Comparison of ENCODE assay signal across 8 cellular contexts in genomic region chr1:84506729-84507453, GRCh38. TPM values are rescaled to one million over a fixed set of nuclear protein-coding genes. Genes with fewer than 3 reads are reported as not detected.
DNase-seq lines count a peak whose midpoint lies in the region; ATAC-seq, FAIRE-seq and TF ChIP-seq lines count a peak whose summit lies in the region.

No MANE protein-coding gene starts in this region.

- peaks cover 49% of the 10 kb centered on the region for H3K79me2 ChIP-seq in GM12878 (ENCODE audit: control insufficient read depth, insufficient read depth, low read length)

- in situ Hi-C loops in GM12878 (cut with MboI), result no loop called here

- TF ChIP-seq RAD21 in GM12878 (IDR thresholded peaks at IDR 0.05; ENCODE audit: insufficient read depth, low read depth, low read length), result no peak

- no peak for TF ChIP-seq POLR2A in GM12878 (IDR thresholded peaks at IDR 0.05; ENCODE audit: low read depth, low read length)

- CTCF ChIA-PET in AG04450 (lab: Charles Lee) (interaction anchor here (0.8 to 3.2 kb wide), 7 partner anchors 64 to 366 kb away, joined by 3 to 16 read pairs (median 4); no protein-coding TSS in a partner anchor), GM12878 (lab: Yijun Ruan, JAX) (interaction anchor here (1.0 to 4.8 kb wide), 5 partner anchors 19 to 438 kb away, joined by 3 to 43 read pairs (median 4); partner anchors contain the start of genes CTBS and RPF1)

- no peaks in the 10 kb centered on the region for H3K27me3 ChIP-seq in AG04450 (ENCODE audit: control insufficient read depth, insufficient read depth, low read length)
- no peaks in the 10 kb centered on the region for H3K27me3 ChIP-seq in GM12878 (replicated peaks in 1 of 2; ENCODE audit: control insufficient read depth in 2 of 2, insufficient read depth in 2 of 2, low read length in 1 of 2)

- FAIRE-seq in HTR-8/SVneo (lab: Jason Lieb, UNC), result no peak
- FAIRE-seq in GM12878 (lab: Jason Lieb, UNC), result no peak

- BruUV-seq in GM12878 (replicated peaks; lab: Mats Ljungman, UMichigan), result TSS peak; percentile 73

- TF ChIP-seq CTCF in AG04450 (IDR thresholded peaks at IDR 0.05; ENCODE audit: low read depth, low read length) (no peak), GM12878 (IDR thresholded peaks at IDR 0.05 in 2 of 3, conservative IDR thresholded peaks at IDR 0.05 in 1 of 3; ENCODE audit: control insufficient read depth in 2 of 3, extremely low read depth in 1 of 3, insufficient read depth in 1 of 3, low read depth in 3 of 3, low read length in 3 of 3) (no peak)

- H3K4me1 ChIP-seq in GM12878 (ENCODE audit: control insufficient read depth, insufficient read depth, low read length), result no peaks in the 10 kb centered on the region

- POLR2A ChIA-PET in AG04450 (lab: Yijun Ruan, JAX), result interaction anchor here (0.6 to 2.6 kb wide), 9 partner anchors 15 to 429 kb away, joined by 3 to 35 read pairs (median 4); partner anchors contain the start of gene CTBS
- POLR2A ChIA-PET in GM12878 (lab: Charles Lee), result interaction anchor here (1.0 to 4.7 kb wide), 8 partner anchors 12 to 567 kb away, joined by 3 to 60 read pairs (median 4); partner anchors contain the start of genes CTBS and RPF1

- no peak for DNase-seq in AG04450 (ENCODE audit: low read depth, low spot score)
- peak; percentile 3 for DNase-seq in HTR-8/SVneo (ENCODE audit: insufficient read length, low spot score)
- DNase-seq in GM12878 (ENCODE audit: low read depth, low spot score), result no peak
- peak; percentile 19 to 46 for DNase-seq in lung microvascular endothelial cell (ENCODE audit: low read depth in 2 of 2)
- DNase-seq in effector CD4-positive, alpha-beta T cell, result no peak
- DNase-seq in posterior vena cava (ENCODE audit: low spot score), result no peak
- no peak for DNase-seq in Ammon's horn (ENCODE audit: low spot score)

- H3K27ac ChIP-seq in AG04450 (ENCODE audit: low read depth, low read length) (peak overlapping the region; percentile 97), GM12878 (ENCODE audit: control insufficient read depth, insufficient read depth) (peak overlapping the region; percentile 91)

- H3K4me3 ChIP-seq in AG04450 (ENCODE audit: low read depth, low read length) (peak overlapping the region; percentile 76), GM12878 (peak overlapping the region; percentile 85)

- RAD21 ChIA-PET in GM12878 (lab: Charles Lee; ENCODE audit: unreplicated experiment), result interaction anchor here (0.7 to 2.4 kb wide), 5 partner anchors 8 to 113 kb away, joined by 3 to 26 read pairs (median 3); partner anchors contain the start of gene CTBS

- H3K36me3 ChIP-seq in GM12878 (ENCODE audit: control insufficient read depth in 2 of 2, insufficient read depth in 2 of 2, low read length in 1 of 2), result peaks cover 0 to 2% of the 10 kb centered on the region in 2 experiments; a peak in 1 of 4 replicates

- H4K20me1 ChIP-seq in GM12878 (ENCODE audit: control insufficient read depth, insufficient read depth), result no peaks in the 10 kb centered on the region

- 7% methylated on average over 25 of the region's 26 CpGs for WGBS in GM12878 (ENCODE audit: insufficient coverage, insufficient replicate concordance, low lambda C conversion rate, missing lambda C conversion rate)

- SMC1A ChIA-PET in GM12878 (lab: Charles Lee; ENCODE audit: uncharacterized antibody, unreplicated experiment), result interaction anchor here (1.2 to 4.8 kb wide), 4 partner anchors 26 to 181 kb away, joined by 5 to 61 read pairs (median 12); partner anchors contain the start of genes CTBS and RPF1

- TF ChIP-seq EP300 in GM12878 (IDR thresholded peaks at IDR 0.05; ENCODE audit: borderline replicate concordance in 1 of 2, control insufficient read depth in 1 of 2, low read depth in 2 of 2, low read length in 2 of 2), result no peak

- peak overlapping the region; percentile 85 for H2AFZ ChIP-seq in GM12878 (ENCODE audit: control insufficient read depth, low read depth, low read length)

- peak overlapping the region; percentile 86 for H3K9ac ChIP-seq in GM12878 (ENCODE audit: control insufficient read depth, insufficient read depth, low read length)

- intact Hi-C loops in GM12878 (cut with micrococcal nuclease; ENCODE audit: unreplicated experiment), result loop anchor here (1.0 to 2.0 kb wide), 3 partner anchors 28 to 114 kb away; partner anchors contain the start of gene RPF1
- intact Hi-C loops in posterior vena cava (cut with DNase I), result loop anchor here in 1 of 2 donors (10.0 kb wide), 1 partner anchor 68 kb away; the partner anchor contains the start of gene CTBS

- no peak for ATAC-seq in GM12878
- ATAC-seq in GM21825 (IDR thresholded peaks at IDR 0.05; ENCODE audit: unreplicated experiment), result no peak

- H3K4me2 ChIP-seq in GM12878 (ENCODE audit: control insufficient read depth, insufficient read depth), result peak overlapping the region; percentile 78

- H3K9me3 ChIP-seq in AG04450 (ENCODE audit: control insufficient read depth, insufficient read depth, low read length) (peaks cover 4% of the 10 kb centered on the region), GM12878 (replicated peaks; ENCODE audit: control insufficient read depth, insufficient read depth, low read length) (peaks cover 2% of the 10 kb centered on the region; the same call in 1 of the 3 replicates)

TF ChIP-seq in GM12878, 131 proteins besides CTCF, POLR2A, EP300 and RAD21 (continues in another document):
- TF ChIP-seq BHLHE40 (IDR thresholded peaks at IDR 0.05; ENCODE audit: borderline replicate concordance in 1 of 2, low read depth in 2 of 2, low read length in 1 of 2), result no peak
- TF ChIP-seq CHD4 (IDR thresholded peaks at IDR 0.05), result no peak

RNA-seq across cellular contexts. Expression of gene GNG5, which starts 0.5 kb away (rescaled TPM):
- polyA plus RNA-seq in AG04450 (2011; rRNA removed), result 124 and 136 TPM in 2 replicates
- 37.5 and 38.4 TPM in 2 replicates for polyA minus RNA-seq in AG04450 (2011; rRNA and poly(A)+ RNA removed)
- 2.3 and 4.5 TPM in 2 replicates for total RNA-seq in GM12878 (2013; cell fraction: nucleolus; rRNA removed)
- total RNA-seq in GM12878 (2014; rRNA removed), result 54.7 and 69.8 TPM in 2 replicates
- 110 and 122 TPM in 2 replicates for total RNA-seq in GM12878 (2014; rRNA removed; fragmentation: Illumina TruSeq; extraction: Trizol)
- total RNA-seq in GM12878 (2021), result 144 and 149 TPM in 2 replicates
- polyA plus RNA-seq in GM12878 (2011; ENCODE audit: low read depth), result 220 TPM
- 115 and 143 TPM in 2 replicates for polyA plus RNA-seq in GM12878 (2011; rRNA removed)
- polyA plus RNA-seq in GM12878 (2011; cell fraction: cytosol; rRNA removed), result 99.9 and 101 TPM in 2 replicates
- polyA plus RNA-seq in GM12878 (2011; cell fraction: nucleus; rRNA removed), result 73.9 and 117 TPM in 2 replicates
- polyA plus RNA-seq in GM12878 (2012), result 221 and 235 TPM in 2 replicates
- polyA plus RNA-seq in GM12878 (2014; fragmentation: Illumina TruSeq; extraction: Trizol), result 194 and 226 TPM in 2 replicates
- polyA plus RNA-seq in GM12878 (2014; fragmentation: Nextera tagmentation; extraction: Ambion mirVana), result 100 to 1,000 TPM; 296 to 323 TPM
- polyA plus RNA-seq in GM12878 (2014; rRNA removed), result 180 and 219 TPM in 2 replicates
- polyA plus RNA-seq in GM12878 (2016; fragmentation: Nextera tagmentation; extraction: Ambion mirVana), result 100 to 1,000 TPM; 609 to 613 TPM
- 19.9 and 23.1 TPM in 2 replicates for polyA minus RNA-seq in GM12878 (2011; rRNA and poly(A)+ RNA removed)
- polyA minus RNA-seq in GM12878 (2011; cell fraction: cytosol; rRNA and poly(A)+ RNA removed), result 31.7 and 38.9 TPM in 2 replicates
- 11.3 and 12.0 TPM in 2 replicates for polyA minus RNA-seq in GM12878 (2011; cell fraction: nucleus; rRNA and poly(A)+ RNA removed)
- total RNA-seq in lung microvascular endothelial cell, result 11.1 and 17.7 TPM in 2 replicates
- total RNA-seq in posterior vena cava, result 10 to 100 TPM; 66.1 to 67.7 TPM

RNA-seq across cellular contexts. Expression of gene SPATA1, which starts 0.7 kb away (rescaled TPM):
- polyA plus RNA-seq in AG04450 (2011; rRNA removed) (0.81 and 0.99 TPM in 2 replicates), GM12878 (2011; rRNA removed) (2.2 and 2.6 TPM in 2 replicates), GM12878 (2014; fragmentation: Illumina TruSeq; extraction: Trizol) (0.96 and 1.9 TPM in 2 replicates), GM12878 (2014; fragmentation: Nextera tagmentation; extraction: Ambion mirVana) (1 to 10 TPM in 1 of 2 experiments, under 1 TPM in 1; 0.74 to 1.5 TPM), GM12878 (2014; rRNA removed) (1.8 and 2.7 TPM in 2 replicates), GM12878 (2016; fragmentation: Nextera tagmentation; extraction: Ambion mirVana) (1 to 10 TPM; 1.4 to 2.4 TPM)
- 1.4 TPM in 1 of 2 replicates, not detected in the other for polyA minus RNA-seq in AG04450 (2011; rRNA and poly(A)+ RNA removed)
- total RNA-seq in GM12878 (2013; cell fraction: nucleolus; rRNA removed), result 5.7 and 7.5 TPM in 2 replicates
- total RNA-seq in GM12878 (2014; rRNA removed) (1.9 and 2.8 TPM in 2 replicates), GM12878 (2014; rRNA removed; fragmentation: Illumina TruSeq; extraction: Trizol) (2.1 TPM in 2 replicates), GM12878 (2021) (2.2 and 2.4 TPM in 2 replicates), lung microvascular endothelial cell (0.22 and 0.99 TPM in 2 replicates), posterior vena cava (1 to 10 TPM; 1.0 to 2.6 TPM)
- not detected for polyA plus RNA-seq in GM12878 (2011; ENCODE audit: low read depth)
- 1.0 and 1.5 TPM in 2 replicates for polyA plus RNA-seq in GM12878 (2011; cell fraction: cytosol; rRNA removed)
- polyA plus RNA-seq in GM12878 (2011; cell fraction: nucleus; rRNA removed), result 1.7 TPM in 2 replicates
- 2.0 and 3.5 TPM in 2 replicates for polyA plus RNA-seq in GM12878 (2012)
- 0.67 and 2.0 TPM in 2 replicates for polyA minus RNA-seq in GM12878 (2011; rRNA and poly(A)+ RNA removed)
- not detected in 2 replicates for polyA minus RNA-seq in GM12878 (2011; cell fraction: cytosol; rRNA and poly(A)+ RNA removed)
- polyA minus RNA-seq in GM12878 (2011; cell fraction: nucleus; rRNA and poly(A)+ RNA removed), result 2.3 and 5.3 TPM in 2 replicates

RNA-seq across cellular contexts. Expression of gene RPF1, which starts 27.8 kb away (rescaled TPM):
- polyA plus RNA-seq in AG04450 (2011; rRNA removed) (36.4 and 46.5 TPM in 2 replicates), GM12878 (2011; rRNA removed) (48.4 and 66.7 TPM in 2 replicates), GM12878 (2014; fragmentation: Illumina TruSeq; extraction: Trizol) (97.5 and 98.3 TPM in 2 replicates), GM12878 (2014; fragmentation: Nextera tagmentation; extraction: Ambion mirVana) (10 to 100 TPM; 45.0 to 45.5 TPM), GM12878 (2014; rRNA removed) (61.8 and 72.8 TPM in 2 replicates), GM12878 (2016; fragmentation: Nextera tagmentation; extraction: Ambion mirVana) (10 to 100 TPM; 54.6 to 57.7 TPM)
- polyA minus RNA-seq in AG04450 (2011; rRNA and poly(A)+ RNA removed), result 6.4 and 12.7 TPM in 2 replicates
- total RNA-seq in GM12878 (2013; cell fraction: nucleolus; rRNA removed), result 18.0 and 19.0 TPM in 2 replicates
- total RNA-seq in GM12878 (2014; rRNA removed) (59.8 and 60.1 TPM in 2 replicates), GM12878 (2014; rRNA removed; fragmentation: Illumina TruSeq; extraction: Trizol) (72.2 and 78.9 TPM in 2 replicates), GM12878 (2021) (36.6 and 37.0 TPM in 2 replicates), lung microvascular endothelial cell (21.4 and 23.4 TPM in 2 replicates), posterior vena cava (10 to 100 TPM; 23.2 to 27.3 TPM)
- polyA plus RNA-seq in GM12878 (2011; ENCODE audit: low read depth), result 20.1 TPM
- 19.2 and 20.2 TPM in 2 replicates for polyA plus RNA-seq in GM12878 (2011; cell fraction: cytosol; rRNA removed)
- polyA plus RNA-seq in GM12878 (2011; cell fraction: nucleus; rRNA removed), result 14.7 and 18.0 TPM in 2 replicates
- 25.4 and 29.4 TPM in 2 replicates for polyA plus RNA-seq in GM12878 (2012)
- 8.2 and 11.8 TPM in 2 replicates for polyA minus RNA-seq in GM12878 (2011; rRNA and poly(A)+ RNA removed)
- 4.8 and 7.4 TPM in 2 replicates for polyA minus RNA-seq in GM12878 (2011; cell fraction: cytosol; rRNA and poly(A)+ RNA removed)
- polyA minus RNA-seq in GM12878 (2011; cell fraction: nucleus; rRNA and poly(A)+ RNA removed), result 5.1 and 7.6 TPM in 2 replicates

Comparison
In these comparisons a context has a peak if more than half of its experiments do, and no peak if none do; other contexts are left out.
1. DNase-seq: peak in HTR-8/SVneo (single experiment) and lung microvascular endothelial cell (2 of 2); none in AG04450 (single experiment), GM12878 (single experiment), effector CD4-positive, alpha-beta T cell (single experiment), posterior vena cava (single experiment) and Ammon's horn (single experiment).